ENCODE assay signal across 27 cellular contexts in genomic region chr16:35711435-35711834, GRCh38.
"Had no signal": no experiment of that assay in that cellular context is flagged by ENCODE, and none has a peak within 500 bp of the region (broad histone marks: within the 10 kb centered on the region; RNA-seq: fewer than 3 reads in every experiment).

No MANE protein-coding gene starts in this region.

- H3K27ac ChIP-seq: heart left ventricle, lower lobe of right lung, pancreas, prostate gland, skin epidermis, stomach, testis, thyroid gland, vagina had no signal

- H3K27me3 ChIP-seq: heart left ventricle, pancreas, stomach, testis, thyroid gland, vagina had no signal

- H3K36me3 ChIP-seq: heart left ventricle, lower lobe of right lung, pancreas, prostate gland, stomach, thyroid gland, vagina had no signal

- H3K4me1 ChIP-seq: lower lobe of right lung, pancreas, prostate gland, stomach, testis, thyroid gland, vagina had no signal

- ATAC-seq: heart left ventricle; lower lobe of right lung; mucosa of descending colon; naive thymus-derived CD4-positive, alpha-beta T cell; natural killer cell treated with Interleukin-12 subunit alpha and Interleukin-12 subunit beta and Interleukin-15 and Interleukin-18, amount 100 ng/mL, for 72 hours; pancreas; right cardiac atrium; sciatic nerve; stimulated activated naive B cell treated with anti-CD40 and anti-IgM and Interleukin-4, amounts not matched to agents 10 μg/mL and 1 μg/mL and 100 μg/mL, for 72 hours; stimulated activated naive CD8-positive, alpha-beta T cell treated with anti-CD3 and anti-CD28 coated beads, Interleukin-15, Interleukin-2, amounts not matched to agents 100 U/mL and 50 U/mL, for 24 hours had no signal

- H3K4me3 ChIP-seq: heart left ventricle, lower lobe of right lung, mucosa of descending colon, pancreas, prostate gland, skin epidermis, stomach, testis, thyroid gland, vagina had no signal

- H3K36me3 Mint-ChIP-seq: stimulated activated naive B cell treated with anti-CD40 and anti-IgM and Interleukin-4, amounts not matched to agents 10 μg/mL and 1 μg/mL and 100 μg/mL, for 72 hours had no signal

- H3K9me3 ChIP-seq: pancreas, prostate gland, testis, thyroid gland had no signal

- H3K27me3 Mint-ChIP-seq: naive thymus-derived CD4-positive, alpha-beta T cell; natural killer cell treated with Interleukin-12 subunit alpha and Interleukin-12 subunit beta and Interleukin-15 and Interleukin-18, amount 100 ng/mL, for 72 hours; stimulated activated naive B cell treated with anti-CD40 and anti-IgM and Interleukin-4, amounts not matched to agents 10 μg/mL and 1 μg/mL and 100 μg/mL, for 72 hours had no signal

- DNase-seq: heart left ventricle; hypothalamus; immature natural killer cell; lower lobe of right lung; mesendoderm; midbrain; mucosa of descending colon; naive thymus-derived CD4-positive, alpha-beta T cell; pancreas; posterior cingulate gyrus; retina; right cardiac atrium; stimulated activated CD4-positive, alpha-beta T cell treated with anti-CD3 and anti-CD28 coated beads, Interleukin-12 subunit alpha, Interleukin-12 subunit beta, amount 100 ng/mL, for 4 hours; stimulated activated CD4-positive, alpha-beta T cell treated with anti-CD3 and anti-CD28 coated beads, Interleukin-15, amount 100 ng/mL, for 24 hours; stimulated activated CD4-positive, alpha-beta T cell treated with anti-CD3 and anti-CD28 coated beads, Interleukin-2, amount 100 ng/mL, for 24 hours; stimulated activated CD4-positive, alpha-beta T cell treated with anti-CD3 and anti-CD28 coated beads, Interleukin-4, amount 100 ng/mL, for 1 hour; stimulated activated naive B cell treated with anti-CD40 and anti-IgM and Interleukin-4, amounts not matched to agents 10 μg/mL and 1 μg/mL and 100 μg/mL, for 72 hours; stimulated activated naive CD8-positive, alpha-beta T cell treated with anti-CD3 and anti-CD28 coated beads, Interleukin-15, Interleukin-2, amounts not matched to agents 100 U/mL and 50 U/mL, for 24 hours; stomach; testis; thyroid gland; trophoblast cell had no signal

- H3K4me3 Mint-ChIP-seq: immature natural killer cell; naive thymus-derived CD4-positive, alpha-beta T cell; natural killer cell treated with Interleukin-12 subunit alpha and Interleukin-12 subunit beta and Interleukin-15 and Interleukin-18, amount 100 ng/mL, for 72 hours; stimulated activated naive B cell treated with anti-CD40 and anti-IgM and Interleukin-4, amounts not matched to agents 10 μg/mL and 1 μg/mL and 100 μg/mL, for 72 hours had no signal

- H3K4me1 Mint-ChIP-seq: immature natural killer cell; naive thymus-derived CD4-positive, alpha-beta T cell; stimulated activated naive B cell treated with anti-CD40 and anti-IgM and Interleukin-4, amounts not matched to agents 10 μg/mL and 1 μg/mL and 100 μg/mL, for 72 hours had no signal

- H3K27ac Mint-ChIP-seq: immature natural killer cell; naive thymus-derived CD4-positive, alpha-beta T cell; natural killer cell treated with Interleukin-12 subunit alpha and Interleukin-12 subunit beta and Interleukin-15 and Interleukin-18, amount 100 ng/mL, for 72 hours; stimulated activated naive B cell treated with anti-CD40 and anti-IgM and Interleukin-4, amounts not matched to agents 10 μg/mL and 1 μg/mL and 100 μg/mL, for 72 hours had no signal
